ENCODE assay signal across 18 cellular contexts in genomic region chr22:17115927-17116326, GRCh38. TPM values are rescaled to one million over a fixed set of nuclear protein-coding genes. Genes with fewer than 3 reads are reported as not detected.
DNase-seq lines count a peak whose midpoint lies in the region; ATAC-seq lines count a peak whose summit lies in the region.
"Had no signal": no experiment of that assay in that cellular context is flagged by ENCODE, and none has a peak within 500 bp of the region (broad histone marks: within the 10 kb centered on the region; RNA-seq: fewer than 3 reads in every experiment).

No MANE protein-coding gene starts in this region.

- in situ Hi-C loops in KBM-7 (cut with MboI; ENCODE audit: low pct_unique_long_range_greater_than_20kb, low sequenced_read_pairs): no loop called here

- POLR2A ChIA-PET in T-cell (lab: Charles Lee): no interaction called here

- peaks cover 19% of the 10 kb centered on the region for H3K36me3 Mint-ChIP-seq in activated naive CD4-positive, alpha-beta T cell treated with anti-CD3 and anti-CD28 coated beads, Interleukin-2, amount 10 ng/mL, durations not matched to agents 7 days and 5 days
- H3K36me3 Mint-ChIP-seq in T-cell: peaks cover 6% of the 10 kb centered on the region
- H3K36me3 Mint-ChIP-seq: memory B cell had no signal

- H3K27ac ChIP-seq in cingulate gyrus (ENCODE audit: low read depth, low read length) (peak overlapping the region; percentile 54), substantia nigra (ENCODE audit: low read depth, low read length, poor library complexity, severe bottlenecking) (peak overlapping the region; percentile 18)

- H3K9me3 Mint-ChIP-seq in activated naive CD4-positive, alpha-beta T cell treated with anti-CD3 and anti-CD28 coated beads, Interleukin-2, amount 10 ng/mL, durations not matched to agents 7 days and 5 days: no peaks in the 10 kb centered on the region
- no peaks in the 10 kb centered on the region for H3K9me3 Mint-ChIP-seq in T-cell
- H3K9me3 Mint-ChIP-seq: memory B cell had no signal

- no peak for DNase-seq in activated naive CD4-positive, alpha-beta T cell treated with anti-CD3 and anti-CD28 coated beads, Interleukin-2, amount 10 ng/mL, durations not matched to agents 7 days and 5 days
- no peak for DNase-seq in activated naive CD4-positive, alpha-beta T cell treated with anti-CD3 and anti-CD28 coated beads, Interleukin-2, amount 50 U/mL, for 16 hours
- no peak for DNase-seq in T-cell
- no peak for DNase-seq in substantia nigra (lab: John Stamatoyannopoulos, UW)
- DNase-seq in KBM-7: no peak
- DNase-seq: activated CD4-positive, alpha-beta T cell treated with anti-CD3 and anti-CD28 coated beads, Interleukin-2, amount 50 U/mL, for 1 hour; activated gamma-delta T cell; heart right ventricle; islet precursor cell; NCI-H1694; NCI-H345; NK-92 treated with Interleukin-12 subunit alpha and Interleukin-12 subunit beta, amount 100 ng/mL, for 24 hours; retina had no signal

- peak overlapping the region; percentile 86 for H3K27ac Mint-ChIP-seq in activated naive CD4-positive, alpha-beta T cell treated with anti-CD3 and anti-CD28 coated beads, Interleukin-2, amount 10 ng/mL, durations not matched to agents 7 days and 5 days
- H3K27ac Mint-ChIP-seq in T-cell: peak overlapping the region; percentile 86 to 90
- H3K27ac Mint-ChIP-seq: memory B cell had no signal

- peak overlapping the region; percentile 46 for H3K4me3 Mint-ChIP-seq in activated naive CD4-positive, alpha-beta T cell treated with anti-CD3 and anti-CD28 coated beads, Interleukin-2, amount 10 ng/mL, durations not matched to agents 7 days and 5 days
- peak overlapping the region; percentile 22 to 82 (median 49) for H3K4me3 Mint-ChIP-seq in T-cell
- H3K4me3 Mint-ChIP-seq: memory B cell had no signal

- peaks cover 60% of the 10 kb centered on the region for H3K4me1 Mint-ChIP-seq in activated naive CD4-positive, alpha-beta T cell treated with anti-CD3 and anti-CD28 coated beads, Interleukin-2, amount 10 ng/mL, durations not matched to agents 7 days and 5 days
- peaks cover 79 to 83% (median 80%) of the 10 kb centered on the region in 3 donors for H3K4me1 Mint-ChIP-seq in T-cell

- H3K27me3 Mint-ChIP-seq in activated naive CD4-positive, alpha-beta T cell treated with anti-CD3 and anti-CD28 coated beads, Interleukin-2, amount 10 ng/mL, durations not matched to agents 7 days and 5 days: peaks cover 26% of the 10 kb centered on the region
- H3K27me3 Mint-ChIP-seq in T-cell: peaks cover 0 to 7% of the 10 kb centered on the region in 2 donors

- ATAC-seq in T-cell (replicated peaks in 1 of 4): peak in 1 of 4 experiments; percentile 28
- ATAC-seq in HG03025 (IDR thresholded peaks at IDR 0.05; ENCODE audit: low FRiP score, unreplicated experiment): no peak
- no peak for ATAC-seq in GM21717 (IDR thresholded peaks at IDR 0.05; ENCODE audit: unreplicated experiment)
- ATAC-seq: heart right ventricle had no signal

- CTCF ChIA-PET in activated naive CD4-positive, alpha-beta T cell treated with anti-CD3 and anti-CD28 coated beads, Interleukin-2, amount 10 ng/mL, durations not matched to agents 7 days and 5 days (lab: Charles Lee): interaction anchor here (1.6 to 3.6 kb wide), 3 partner anchors 9 to 56 kb away, joined by 9 to 15 read pairs (median 14); no protein-coding TSS in a partner anchor
- CTCF ChIA-PET in T-cell (lab: Charles Lee): interaction anchor here in 1 of 2 donors (1.8 kb wide), 1 partner anchor 56 kb away, joined by 4 read pairs; no protein-coding TSS in a partner anchor

RNA-seq across cellular contexts. Expression of gene TMEM121B, which starts 5.2 kb away (rescaled TPM):
- under 1 TPM in 3 of 5 donors, not detected in 2; 0.13 to 0.19 (median 0.15) TPM for total RNA-seq in T-cell
- total RNA-seq: RPMI7951 had no signal

RNA-seq across cellular contexts. Expression of gene IL17RA, which starts 31.1 kb away (rescaled TPM):
- total RNA-seq in T-cell: 10 to 100 TPM; 38.8 to 72.7 (median 61.8) TPM

RNA-seq across cellular contexts. Expression of gene HDHD5, which starts 43.1 kb away (rescaled TPM):
- total RNA-seq in T-cell: 10 to 100 TPM; 17.6 to 34.2 (median 30.1) TPM
